Comparison of ENCODE assay signal across 8 cellular contexts in the genomic region with DNA sequence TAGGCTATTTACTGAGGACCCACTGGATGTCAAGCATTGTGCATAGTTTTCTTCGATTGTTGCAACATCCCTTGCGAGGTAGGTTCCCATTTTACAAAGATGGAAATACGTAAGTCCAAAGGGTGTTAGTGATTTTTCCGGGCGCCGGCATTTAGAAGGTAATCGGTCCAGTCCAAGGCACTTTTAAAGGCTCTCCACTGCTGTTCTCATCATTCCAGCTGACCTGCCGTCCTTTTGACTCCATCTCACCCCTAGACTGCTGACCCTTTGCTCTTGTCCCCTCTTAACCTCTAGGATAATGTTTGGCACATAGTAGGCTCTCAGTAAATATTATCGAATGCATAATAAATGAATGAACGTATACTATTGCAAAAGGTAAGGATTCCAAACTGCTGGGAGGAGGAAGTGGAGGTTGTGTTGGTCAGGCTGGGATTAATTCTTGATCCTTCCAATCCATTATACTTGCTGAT. TPM values are rescaled to one million over a fixed set of nuclear protein-coding genes. Genes with fewer than 3 reads are reported as not detected.
DNase-seq lines count a peak whose midpoint lies in the region; ATAC-seq and TF ChIP-seq lines count a peak whose summit lies in the region.

No MANE protein-coding gene starts in this region.

- H3K9me3 ChIP-seq in SK-N-SH (no peaks in the 10 kb centered on the region), iPS-20b (ENCODE audit: insufficient read depth, low read depth, low read length) (no peaks in the 10 kb centered on the region), suprapubic skin (no peaks in the 10 kb centered on the region)

- H3K9me2 ChIP-seq in SK-N-SH, result no peaks in the 10 kb centered on the region

- peak overlapping the region; percentile 85 for H3K27ac Mint-ChIP-seq in activated CD4-positive, alpha-beta memory T cell treated with anti-CD3 and anti-CD28 coated beads for 36 hours

- no peak for TF ChIP-seq POLR2A in suprapubic skin (IDR thresholded peaks at IDR 0.05)

- H3K27me3 ChIP-seq in SK-N-SH (ENCODE audit: insufficient read depth) (no peaks in the 10 kb centered on the region), iPS-20b (ENCODE audit: insufficient read depth, low read length) (no peaks in the 10 kb centered on the region), suprapubic skin (no peaks in the 10 kb centered on the region)

- peak overlapping the region; percentile 94 for H3K4me3 Mint-ChIP-seq in activated CD4-positive, alpha-beta memory T cell treated with anti-CD3 and anti-CD28 coated beads for 36 hours

- no peaks in the 10 kb centered on the region for H3K9me3 Mint-ChIP-seq in activated CD4-positive, alpha-beta memory T cell treated with anti-CD3 and anti-CD28 coated beads for 36 hours

- H3K4me2 ChIP-seq in SK-N-SH, result peak overlapping the region; percentile 78

- peaks cover 5 to 24% of the 10 kb centered on the region in 2 experiments for H3K36me3 ChIP-seq in SK-N-SH (replicated peaks in 1 of 2; ENCODE audit: control insufficient read depth in 1 of 2, insufficient read depth in 2 of 2, low read length in 1 of 2)
- peaks cover 16% of the 10 kb centered on the region for H3K36me3 ChIP-seq in iPS-20b (ENCODE audit: insufficient read depth, low read depth, low read length)
- peaks cover 34% of the 10 kb centered on the region for H3K36me3 ChIP-seq in suprapubic skin

- no peaks in the 10 kb centered on the region for H4K20me1 ChIP-seq in SK-N-SH (ENCODE audit: insufficient read depth)

- intact Hi-C loops in activated CD4-positive, alpha-beta memory T cell treated with anti-CD3 and anti-CD28 coated beads for 36 hours (cut with micrococcal nuclease), result loop anchor here (1.0 to 5.0 kb wide), 5 partner anchors 31 to 698 kb away; a partner anchor contains a TSS

- no peaks in the 10 kb centered on the region for H3F3A ChIP-seq in SK-N-SH (replicated peaks; ENCODE audit: insufficient read depth)

- TF ChIP-seq CTCF in SK-N-SH (IDR thresholded peaks at IDR 0.05) (no peak), suprapubic skin (IDR thresholded peaks at IDR 0.05) (no peak)

- WGBS in SK-N-SH (ENCODE audit: low lambda C conversion rate), result 16% methylated on average over 10 of the region's 10 CpGs
- 31% methylated on average over 10 of the region's 10 CpGs for WGBS in suprapubic skin

- POLR2A ChIA-PET in SK-N-SH (lab: Yijun Ruan, JAX), result interaction anchor here (1.1 to 2.5 kb wide), 3 partner anchors 15 to 132 kb away, joined by 6 to 10 read pairs (median 6); a partner anchor contains a TSS
- POLR2A ChIA-PET in activated CD4-positive, alpha-beta memory T cell treated with anti-CD3 and anti-CD28 coated beads for 36 hours (lab: Charles Lee), result interaction anchor here (0.6 to 4.7 kb wide), 11 partner anchors 9 to 668 kb away, joined by 3 to 30 read pairs (median 4); a partner anchor contains a TSS

- H3K79me2 ChIP-seq in SK-N-SH (ENCODE audit: insufficient read depth), result peaks cover 26% of the 10 kb centered on the region

- peaks cover 5 to 9% of the 10 kb centered on the region in 2 experiments; a peak in 2 of 4 replicates for H3K4me1 ChIP-seq in SK-N-SH (ENCODE audit: control insufficient read depth in 1 of 2, insufficient read depth in 2 of 2, low read depth in 1 of 2, low read length in 1 of 2)
- no peaks in the 10 kb centered on the region; the same call in 1 of the 2 replicates for H3K4me1 ChIP-seq in iPS-20b (ENCODE audit: insufficient read depth, low read length)
- H3K4me1 ChIP-seq in suprapubic skin, result peaks cover 43% of the 10 kb centered on the region

- no peak for TF ChIP-seq RAD21 in SK-N-SH (IDR thresholded peaks at IDR 0.05; ENCODE audit: low read length)

- H3K4me3 ChIP-seq in SK-N-SH (ENCODE audit: low read depth in 2 of 2, low read length in 1 of 2) (peak overlapping the region; percentile 71 to 78), iPS-20b (ENCODE audit: low read length) (peak overlapping the region; percentile 82), suprapubic skin (peak overlapping the region; percentile 88)

- H3K4me1 Mint-ChIP-seq in activated CD4-positive, alpha-beta memory T cell treated with anti-CD3 and anti-CD28 coated beads for 36 hours (ENCODE audit: low read depth), result peaks cover 51% of the 10 kb centered on the region

- peak overlapping the region in 1 of 2 experiments; percentile 67; a peak in 1 of 4 replicates for H3K27ac ChIP-seq in SK-N-SH (ENCODE audit: low read depth in 2 of 2, low read length in 1 of 2)
- H3K27ac ChIP-seq in iPS-20b (ENCODE audit: low read length), result no peak overlapping the region
- H3K27ac ChIP-seq in suprapubic skin, result peak overlapping the region; percentile 79

- H3K36me3 Mint-ChIP-seq in activated CD4-positive, alpha-beta memory T cell treated with anti-CD3 and anti-CD28 coated beads for 36 hours, result peaks cover 36% of the 10 kb centered on the region

- no peak for TF ChIP-seq EP300 in SK-N-SH (IDR thresholded peaks at IDR 0.05; ENCODE audit: borderline replicate concordance in 1 of 2, low read depth in 1 of 2, low read length in 1 of 2)
- no peak for TF ChIP-seq EP300 in suprapubic skin (IDR thresholded peaks at IDR 0.05)

- CTCF ChIA-PET in SK-N-SH (lab: Yijun Ruan, JAX), result interaction anchor here (0.6 to 5.4 kb wide), 10 partner anchors 13 to 248 kb away, joined by 3 to 35 read pairs (median 9); a partner anchor contains a TSS
- CTCF ChIA-PET in activated CD4-positive, alpha-beta memory T cell treated with anti-CD3 and anti-CD28 coated beads for 36 hours (lab: Charles Lee), result interaction anchor here (0.7 to 1.5 kb wide), 5 partner anchors 13 to 85 kb away, joined by 3 to 5 read pairs (median 4); a partner anchor contains a TSS

- H2AFZ ChIP-seq in SK-N-SH (ENCODE audit: low read depth), result peak overlapping the region; percentile 74

- no peak for ATAC-seq in SK-N-SH treated with all-trans-retinoic acid at 6 μM for 48 hours
- no peak for ATAC-seq in HG02623 (IDR thresholded peaks at IDR 0.05; ENCODE audit: unreplicated experiment)

- DNase-seq in SK-N-SH (no peak), suprapubic skin (ENCODE audit: low spot score in 2 of 2) (no peak), UCSD-AML1 (lab: John Stamatoyannopoulos, UW; ENCODE audit: unreplicated experiment) (no peak)
- no peak for DNase-seq in activated CD4-positive, alpha-beta memory T cell treated with anti-CD3 and anti-CD28 coated beads for 36 hours
- DNase-seq in stimulated activated CD4-positive, alpha-beta T cell treated with anti-CD3 and anti-CD28 coated beads, Interleukin-4, amount 100 ng/mL, for 1 hour, result no peak

- H3K9ac ChIP-seq in SK-N-SH (peak overlapping the region; percentile 51), iPS-20b (ENCODE audit: low read depth, low read length) (peak overlapping the region; percentile 72; the same call in 1 of the 2 replicates)

- H3K27me3 Mint-ChIP-seq in activated CD4-positive, alpha-beta memory T cell treated with anti-CD3 and anti-CD28 coated beads for 36 hours, result no peaks in the 10 kb centered on the region

TF ChIP-seq in SK-N-SH, 30 proteins besides CTCF, POLR2A, EP300 and RAD21 (continues in another document):
- no peak for TF ChIP-seq SMC3 (IDR thresholded peaks at IDR 0.05; ENCODE audit: low read depth, low read length)
- no peak for TF ChIP-seq YY1 (IDR thresholded peaks at IDR 0.05; ENCODE audit: low read depth)
- no peak for TF ChIP-seq NRF1 (IDR thresholded peaks at IDR 0.05; ENCODE audit: low read depth, low read length)
- TF ChIP-seq NFIC (IDR thresholded peaks at IDR 0.05; ENCODE audit: borderline replicate concordance), result no peak
- no peak for TF ChIP-seq RCOR1 (IDR thresholded peaks at IDR 0.05; ENCODE audit: low read length)
- TF ChIP-seq POLR2AphosphoS5 (IDR thresholded peaks at IDR 0.05; ENCODE audit: low read depth, low read length), result no peak
- no peak for TF ChIP-seq JUND (IDR thresholded peaks at IDR 0.05)

TF ChIP-seq in SK-N-SH treated with all-trans-retinoic acid at 6 μM for 48 hours, 23 proteins besides CTCF, POLR2A, EP300 and RAD21 (continues in another document):
- TF ChIP-seq ZC3H10 (CRISPR knock-in tag; IDR thresholded peaks at IDR 0.05) (no peak), RARB (CRISPR knock-in tag; IDR thresholded peaks at IDR 0.05) (no peak)

RNA-seq across cellular contexts. Expression of a gene that starts 0.5 kb away (rescaled TPM):
- 2.2 and 2.4 TPM in 2 replicates for polyA plus RNA-seq in SK-N-SH (2012; rRNA removed)
- polyA plus RNA-seq in SK-N-SH (2012; cell fraction: cytosol; rRNA removed), result 0.93 and 2.1 TPM in 2 replicates
- polyA plus RNA-seq in SK-N-SH (2012; cell fraction: nucleus; rRNA removed), result 4.0 and 5.3 TPM in 2 replicates
- 1 to 10 TPM; 8.0 to 9.2 TPM for total RNA-seq in activated CD4-positive, alpha-beta memory T cell treated with anti-CD3 and anti-CD28 coated beads for 36 hours
- total RNA-seq in suprapubic skin, result 1 to 10 TPM; 2.2 to 3.6 (median 2.9) TPM

RNA-seq across cellular contexts. Expression of a gene that starts 0.8 kb away (rescaled TPM):
- polyA plus RNA-seq in SK-N-SH (2012; rRNA removed), result 74.7 and 87.9 TPM in 2 replicates
- 52.7 and 60.3 TPM in 2 replicates for polyA plus RNA-seq in SK-N-SH (2012; cell fraction: cytosol; rRNA removed)
- 63.1 and 96.6 TPM in 2 replicates for polyA plus RNA-seq in SK-N-SH (2012; cell fraction: nucleus; rRNA removed)
- total RNA-seq in activated CD4-positive, alpha-beta memory T cell treated with anti-CD3 and anti-CD28 coated beads for 36 hours, result 100 to 1,000 TPM; 162 to 170 TPM
- 10 to 100 TPM; 16.2 to 41.9 (median 29.7) TPM for total RNA-seq in suprapubic skin

RNA-seq across cellular contexts. Expression of a gene that starts 14.8 kb away (rescaled TPM):
- polyA plus RNA-seq in SK-N-SH (2012; rRNA removed), result 0.03 and 0.06 TPM in 2 replicates
- polyA plus RNA-seq in SK-N-SH (2012; cell fraction: cytosol; rRNA removed), result 0.01 TPM in 1 of 2 replicates, not detected in the other
- polyA plus RNA-seq in SK-N-SH (2012; cell fraction: nucleus; rRNA removed), result 0.38 and 1.1 TPM in 2 replicates
- under 1 TPM; 0.55 to 0.73 TPM for total RNA-seq in activated CD4-positive, alpha-beta memory T cell treated with anti-CD3 and anti-CD28 coated beads for 36 hours
- total RNA-seq in suprapubic skin, result under 1 TPM in 1 of 4 donors, not detected in 3; 0.21 TPM

RNA-seq across cellular contexts. Expression of a gene that starts 30.9 kb away (rescaled TPM):
- polyA plus RNA-seq in SK-N-SH (2012; rRNA removed), result 48.2 and 66.5 TPM in 2 replicates
- 64.3 and 64.8 TPM in 2 replicates for polyA plus RNA-seq in SK-N-SH (2012; cell fraction: cytosol; rRNA removed)
- 26.8 and 34.3 TPM in 2 replicates for polyA plus RNA-seq in SK-N-SH (2012; cell fraction: nucleus; rRNA removed)
- total RNA-seq in activated CD4-positive, alpha-beta memory T cell treated with anti-CD3 and anti-CD28 coated beads for 36 hours, result 10 to 100 TPM; 25.3 to 28.6 TPM
- total RNA-seq in suprapubic skin, result 10 to 100 TPM; 49.2 to 71.3 (median 61.4) TPM

RNA-seq across cellular contexts. Expression of a gene that starts 33.4 kb away (rescaled TPM):
- polyA plus RNA-seq in SK-N-SH (2012; rRNA removed), result 15.2 and 38.9 TPM in 2 replicates
- polyA plus RNA-seq in SK-N-SH (2012; cell fraction: cytosol; rRNA removed), result 16.4 and 18.3 TPM in 2 replicates
- 48.9 and 49.5 TPM in 2 replicates for polyA plus RNA-seq in SK-N-SH (2012; cell fraction: nucleus; rRNA removed)
- 10 to 100 TPM; 13.1 to 16.7 TPM for total RNA-seq in activated CD4-positive, alpha-beta memory T cell treated with anti-CD3 and anti-CD28 coated beads for 36 hours
- 100 to 1,000 TPM in 2 of 4 donors, 10 to 100 TPM in 2; 81.7 to 146 (median 116) TPM for total RNA-seq in suprapubic skin
